Comparison of ENCODE assay signal across 12 cellular contexts in the genomic region with DNA sequence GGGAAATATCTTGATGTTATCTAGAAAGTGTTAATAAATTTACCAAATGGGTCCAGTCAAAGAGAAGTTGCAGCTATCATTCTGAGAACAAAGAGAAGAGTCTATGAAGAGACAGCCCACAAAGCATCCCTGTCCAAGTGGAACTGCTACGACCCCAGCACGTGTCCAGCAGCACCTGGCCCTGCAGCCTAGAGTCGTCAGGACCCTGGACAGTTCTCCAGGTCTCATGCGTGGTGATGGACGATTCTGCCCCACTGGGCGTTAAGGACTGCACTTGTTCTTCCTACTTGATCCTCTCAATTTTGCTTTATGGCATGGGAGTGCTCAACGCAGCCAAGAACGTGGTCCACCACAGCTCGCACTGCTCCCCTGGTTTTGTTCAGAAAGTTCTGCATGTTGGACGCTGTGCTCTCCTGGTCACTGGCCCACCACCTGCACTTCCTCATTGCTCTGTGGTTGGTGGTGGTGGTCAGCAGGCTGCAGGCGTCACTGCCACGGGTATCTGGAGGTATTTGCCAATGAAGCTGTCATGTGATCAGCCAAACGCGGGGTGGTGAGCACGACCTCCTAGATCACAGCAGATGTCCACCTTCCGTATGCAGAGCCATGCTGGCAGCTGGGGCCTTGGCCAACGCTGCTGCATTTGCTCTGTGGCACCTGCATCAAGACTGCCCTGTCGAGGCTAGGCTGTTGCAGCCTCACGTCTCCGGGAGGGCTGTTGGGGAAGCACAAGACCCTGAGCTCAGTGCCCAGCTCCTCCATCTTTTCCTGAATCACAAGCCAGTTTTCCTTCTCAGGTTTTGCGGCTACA.
DNase-seq lines count a peak whose midpoint lies in the region; ATAC-seq and TF ChIP-seq lines count a peak whose summit lies in the region.
"Had no signal": no experiment of that assay in that cellular context is flagged by ENCODE, and none has a peak within 500 bp of the region (broad histone marks: within the 10 kb centered on the region; RNA-seq: fewer than 3 reads in every experiment).

No MANE protein-coding gene starts in this region.

- no peak overlapping the region for H3K4me3 Mint-ChIP-seq in stimulated activated naive B cell treated with anti-CD40 and anti-IgM and Interleukin-4, amounts not matched to agents 10 μg/mL and 1 μg/mL and 100 μg/mL, for 72 hours
- H3K4me3 Mint-ChIP-seq: central memory CD8-positive, alpha-beta T cell had no signal

- H3K4me3 ChIP-seq in DND-41 (ENCODE audit: low read depth in 1 of 2, low read length in 2 of 2), result no peak overlapping the region
- H3K4me3 ChIP-seq in adipocyte (ENCODE audit: low read length), result no peak overlapping the region
- H3K4me3 ChIP-seq: mucosa of descending colon had no signal

- H3K27ac ChIP-seq in DND-41 (ENCODE audit: low read length), result no peak overlapping the region

- no peaks in the 10 kb centered on the region for H3K79me2 ChIP-seq in DND-41 (ENCODE audit: insufficient read depth, low read length)

- no peak overlapping the region for H3K9ac ChIP-seq in DND-41 (ENCODE audit: low read depth, low read length)
- no peak overlapping the region for H3K9ac ChIP-seq in adipocyte (ENCODE audit: low read length)

- DNase-seq in DND-41, result peak; percentile 44
- peak; percentile 16 for DNase-seq in HT1080 (ENCODE audit: low read depth)
- DNase-seq in adipocyte (ENCODE audit: low read depth), result peak; percentile 6
- peak; percentile 92 for DNase-seq in left kidney (ENCODE audit: low read depth, low spot score)
- DNase-seq in NCI-H2171 (lab: John Stamatoyannopoulos, UW), result no peak
- DNase-seq in stimulated activated naive B cell treated with anti-CD40 and anti-IgM and Interleukin-4, amounts not matched to agents 10 μg/mL and 1 μg/mL and 100 μg/mL, for 72 hours, result no peak
- DNase-seq in NCI-H146 (lab: John Stamatoyannopoulos, UW), result no peak
- DNase-seq: DMS79, NCI-H69 had no signal

- H3K27me3 ChIP-seq in DND-41 (ENCODE audit: insufficient read depth, low read length, poor library complexity) (no peaks in the 10 kb centered on the region), adipocyte (replicated peaks; ENCODE audit: control insufficient read depth, insufficient read depth, low read length) (peaks cover 18% of the 10 kb centered on the region)

- H3K4me1 ChIP-seq in DND-41 (ENCODE audit: insufficient read depth, low read length), result no peaks in the 10 kb centered on the region
- H3K4me1 ChIP-seq in adipocyte (ENCODE audit: control insufficient read depth, insufficient read depth, low read length), result no peaks in the 10 kb centered on the region

- no peak overlapping the region for H2AFZ ChIP-seq in DND-41 (ENCODE audit: low read depth, low read length)

- H3K9me3 Mint-ChIP-seq in stimulated activated naive B cell treated with anti-CD40 and anti-IgM and Interleukin-4, amounts not matched to agents 10 μg/mL and 1 μg/mL and 100 μg/mL, for 72 hours, result peaks cover 11% of the 10 kb centered on the region in 2 donors

- H3K4me2 ChIP-seq in DND-41 (ENCODE audit: insufficient read depth, low read length), result no peak overlapping the region

- H3K36me3 ChIP-seq in DND-41 (ENCODE audit: insufficient read depth, low read length) (no peaks in the 10 kb centered on the region), adipocyte (ENCODE audit: control insufficient read depth, insufficient read depth, low read length, severe bottlenecking) (no peaks in the 10 kb centered on the region)

- no peak for ATAC-seq in DND-41 (ENCODE audit: insufficient read depth, low read depth)
- no peak for ATAC-seq in HG02678 (IDR thresholded peaks at IDR 0.05; ENCODE audit: unreplicated experiment)
- ATAC-seq in stimulated activated naive B cell treated with anti-CD40 and anti-IgM and Interleukin-4, amounts not matched to agents 10 μg/mL and 1 μg/mL and 100 μg/mL, for 72 hours (replicated peaks), result no peak
- ATAC-seq: mucosa of descending colon had no signal

- no peaks in the 10 kb centered on the region for H3K36me3 Mint-ChIP-seq in stimulated activated naive B cell treated with anti-CD40 and anti-IgM and Interleukin-4, amounts not matched to agents 10 μg/mL and 1 μg/mL and 100 μg/mL, for 72 hours

- no peaks in the 10 kb centered on the region for H3K9me3 ChIP-seq in DND-41 (ENCODE audit: insufficient read depth, low read length, severe bottlenecking)
- H3K9me3 ChIP-seq in adipocyte (ENCODE audit: control insufficient read depth, low read length), result peaks cover 16% of the 10 kb centered on the region
- H3K9me3 ChIP-seq: mucosa of descending colon had no signal

- H3K27me3 Mint-ChIP-seq in stimulated activated naive B cell treated with anti-CD40 and anti-IgM and Interleukin-4, amounts not matched to agents 10 μg/mL and 1 μg/mL and 100 μg/mL, for 72 hours, result no peaks in the 10 kb centered on the region

- no peak overlapping the region for H3K27ac Mint-ChIP-seq in stimulated activated naive B cell treated with anti-CD40 and anti-IgM and Interleukin-4, amounts not matched to agents 10 μg/mL and 1 μg/mL and 100 μg/mL, for 72 hours

- no peaks in the 10 kb centered on the region for H3K4me1 Mint-ChIP-seq in stimulated activated naive B cell treated with anti-CD40 and anti-IgM and Interleukin-4, amounts not matched to agents 10 μg/mL and 1 μg/mL and 100 μg/mL, for 72 hours
- H3K4me1 Mint-ChIP-seq: central memory CD8-positive, alpha-beta T cell had no signal

- no peak for TF ChIP-seq CTCF in DND-41 (IDR thresholded peaks at IDR 0.05; ENCODE audit: borderline replicate concordance, extremely low read depth, low read length, poor library complexity, severe bottlenecking)

- H4K20me1 ChIP-seq in DND-41 (ENCODE audit: insufficient read depth, low read length), result peaks cover 5% of the 10 kb centered on the region; the same call in 1 of the 2 replicates

Comparison
In these comparisons a context has a peak if more than half of its experiments do, and no peak if none do; other contexts are left out.
1. DNase-seq: peak in DND-41 (single experiment), HT1080 (single experiment), adipocyte (single experiment) and left kidney (single experiment); none in NCI-H2171 (single experiment), stimulated activated naive B cell treated with anti-CD40 and anti-IgM and Interleukin-4, amounts not matched to agents 10 μg/mL and 1 μg/mL and 100 μg/mL, for 72 hours (single experiment) and NCI-H146 (single experiment).